In the genomic region with DNA sequence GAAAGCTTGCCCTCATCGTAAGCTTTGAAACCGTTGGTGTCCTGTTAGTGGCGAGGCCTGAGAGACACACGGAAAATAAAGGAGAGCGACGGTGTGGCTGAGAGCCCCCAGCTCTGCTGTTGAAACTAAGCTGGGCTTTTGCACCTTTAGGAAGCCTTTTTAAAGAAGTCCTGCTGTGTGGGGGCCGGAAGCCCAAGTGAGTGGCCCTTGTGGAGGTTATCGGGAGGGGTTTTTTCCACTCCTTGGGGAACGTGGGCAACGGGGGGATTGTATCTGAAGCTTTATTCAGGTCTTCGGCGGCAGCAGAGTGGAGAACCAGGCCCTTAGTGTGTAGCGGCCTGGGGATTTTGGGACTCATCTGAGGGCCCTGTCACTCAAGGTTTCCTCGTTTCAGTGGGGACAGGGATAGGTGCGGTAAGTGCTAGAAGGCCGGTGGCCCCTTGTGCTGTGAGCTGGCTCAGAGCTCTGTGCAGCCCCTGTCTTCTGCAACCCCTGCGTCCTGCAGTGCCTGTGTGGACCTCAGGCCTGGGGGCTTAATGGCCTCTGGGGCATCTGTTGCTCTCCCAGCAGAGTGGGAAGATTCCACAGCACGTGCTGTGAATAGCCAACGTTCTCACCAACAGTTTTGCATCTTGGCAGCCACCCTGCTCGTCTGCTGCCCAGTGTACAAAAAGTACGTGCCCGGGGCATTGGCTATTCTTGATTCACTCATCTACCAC, we compare ENCODE assay signal across 1 cellular context.
TF ChIP-seq lines count a peak whose summit lies in the region.

No MANE protein-coding gene starts in this region.

TF ChIP-seq in WTC11, 78 proteins besides CTCF, POLR2A, EP300 and RAD21 (continued from another document):
- TF ChIP-seq, protein P1, sequence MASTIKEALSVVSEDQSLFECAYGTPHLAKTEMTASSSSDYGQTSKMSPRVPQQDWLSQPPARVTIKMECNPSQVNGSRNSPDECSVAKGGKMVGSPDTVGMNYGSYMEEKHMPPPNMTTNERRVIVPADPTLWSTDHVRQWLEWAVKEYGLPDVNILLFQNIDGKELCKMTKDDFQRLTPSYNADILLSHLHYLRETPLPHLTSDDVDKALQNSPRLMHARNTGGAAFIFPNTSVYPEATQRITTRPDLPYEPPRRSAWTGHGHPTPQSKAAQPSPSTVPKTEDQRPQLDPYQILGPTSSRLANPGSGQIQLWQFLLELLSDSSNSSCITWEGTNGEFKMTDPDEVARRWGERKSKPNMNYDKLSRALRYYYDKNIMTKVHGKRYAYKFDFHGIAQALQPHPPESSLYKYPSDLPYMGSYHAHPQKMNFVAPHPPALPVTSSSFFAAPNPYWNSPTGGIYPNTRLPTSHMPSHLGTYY (CRISPR knock-in tag; IDR thresholded peaks at IDR 0.05): no peak
- TF ChIP-seq, protein P2, sequence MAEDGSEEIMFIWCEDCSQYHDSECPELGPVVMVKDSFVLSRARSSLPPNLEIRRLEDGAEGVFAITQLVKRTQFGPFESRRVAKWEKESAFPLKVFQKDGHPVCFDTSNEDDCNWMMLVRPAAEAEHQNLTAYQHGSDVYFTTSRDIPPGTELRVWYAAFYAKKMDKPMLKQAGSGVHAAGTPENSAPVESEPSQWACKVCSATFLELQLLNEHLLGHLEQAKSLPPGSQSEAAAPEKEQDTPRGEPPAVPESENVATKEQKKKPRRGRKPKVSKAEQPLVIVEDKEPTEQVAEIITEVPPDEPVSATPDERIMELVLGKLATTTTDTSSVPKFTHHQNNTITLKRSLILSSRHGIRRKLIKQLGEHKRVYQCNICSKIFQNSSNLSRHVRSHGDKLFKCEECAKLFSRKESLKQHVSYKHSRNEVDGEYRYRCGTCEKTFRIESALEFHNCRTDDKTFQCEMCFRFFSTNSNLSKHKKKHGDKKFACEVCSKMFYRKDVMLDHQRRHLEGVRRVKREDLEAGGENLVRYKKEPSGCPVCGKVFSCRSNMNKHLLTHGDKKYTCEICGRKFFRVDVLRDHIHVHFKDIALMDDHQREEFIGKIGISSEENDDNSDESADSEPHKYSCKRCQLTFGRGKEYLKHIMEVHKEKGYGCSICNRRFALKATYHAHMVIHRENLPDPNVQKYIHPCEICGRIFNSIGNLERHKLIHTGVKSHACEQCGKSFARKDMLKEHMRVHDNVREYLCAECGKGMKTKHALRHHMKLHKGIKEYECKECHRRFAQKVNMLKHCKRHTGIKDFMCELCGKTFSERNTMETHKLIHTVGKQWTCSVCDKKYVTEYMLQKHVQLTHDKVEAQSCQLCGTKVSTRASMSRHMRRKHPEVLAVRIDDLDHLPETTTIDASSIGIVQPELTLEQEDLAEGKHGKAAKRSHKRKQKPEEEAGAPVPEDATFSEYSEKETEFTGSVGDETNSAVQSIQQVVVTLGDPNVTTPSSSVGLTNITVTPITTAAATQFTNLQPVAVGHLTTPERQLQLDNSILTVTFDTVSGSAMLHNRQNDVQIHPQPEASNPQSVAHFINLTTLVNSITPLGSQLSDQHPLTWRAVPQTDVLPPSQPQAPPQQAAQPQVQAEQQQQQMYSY (CRISPR knock-in tag; IDR thresholded peaks at IDR 0.05): no peak
- TF ChIP-seq, protein P3, sequence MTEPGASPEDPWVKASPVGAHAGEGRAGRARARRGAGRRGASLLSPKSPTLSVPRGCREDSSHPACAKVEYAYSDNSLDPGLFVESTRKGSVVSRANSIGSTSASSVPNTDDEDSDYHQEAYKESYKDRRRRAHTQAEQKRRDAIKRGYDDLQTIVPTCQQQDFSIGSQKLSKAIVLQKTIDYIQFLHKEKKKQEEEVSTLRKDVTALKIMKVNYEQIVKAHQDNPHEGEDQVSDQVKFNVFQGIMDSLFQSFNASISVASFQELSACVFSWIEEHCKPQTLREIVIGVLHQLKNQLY (CRISPR knock-in tag; IDR thresholded peaks at IDR 0.05): no peak
- TF ChIP-seq FOXP1 (CRISPR knock-in tag; IDR thresholded peaks at IDR 0.05; ENCODE audit: borderline replicate concordance) (no peak), JUN (CRISPR knock-in tag; IDR thresholded peaks at IDR 0.05) (no peak), JAZF1 (CRISPR knock-in tag; IDR thresholded peaks at IDR 0.05) (no peak)
